In genomic region chr4:184143770-184144564, GRCh38 we compare ENCODE assay signal across 26 cellular contexts.
A peak's percentile ranks its signal among the peaks of the same experiment; 100 is the strongest.
DNase-seq lines count a peak whose midpoint lies in the region; ATAC-seq and TF ChIP-seq lines count a peak whose summit lies in the region.
"Had no signal": no experiment of that assay in that cellular context is flagged by ENCODE, and none has a peak within 500 bp of the region (broad histone marks: within the 10 kb centered on the region; RNA-seq: fewer than 3 reads in every experiment).

No MANE protein-coding gene starts in this region.

- H3K27me3 ChIP-seq in DOHH2 (ENCODE audit: control insufficient read depth, low read length) (no peaks in the 10 kb centered on the region), left lung (no peaks in the 10 kb centered on the region)
- H3K27me3 ChIP-seq: foreskin keratinocyte had no signal

- POLR2A ChIA-PET in WTC11 (lab: Charles Lee), result no interaction called here

- H4K20me1 ChIP-seq in DOHH2 (ENCODE audit: control insufficient read depth, insufficient read depth, low read depth, low read length), result no peaks in the 10 kb centered on the region

- peaks cover 5% of the 10 kb centered on the region; the same call in 1 of the 2 replicates for H3K27me3 Mint-ChIP-seq in WTC11 (ENCODE audit: low read depth)

- no peaks in the 10 kb centered on the region for H3F3A ChIP-seq in DOHH2 (ENCODE audit: control insufficient read depth, insufficient read depth)

- H3K27ac ChIP-seq in DOHH2 (ENCODE audit: low read depth, low read length), result no peak overlapping the region
- H3K27ac ChIP-seq in left lung, result no peak overlapping the region
- no peak overlapping the region for H3K27ac ChIP-seq in caudate nucleus (ENCODE audit: low read depth, low read length)
- H3K27ac ChIP-seq: C4-2B, foreskin keratinocyte, HL-60, PC-9 had no signal

- H3K36me3 ChIP-seq in DOHH2 (ENCODE audit: control insufficient read depth, low read length) (no peaks in the 10 kb centered on the region), left lung (no peaks in the 10 kb centered on the region)

- H3K9me2 ChIP-seq in DOHH2 (replicated peaks; ENCODE audit: control insufficient read depth, low read length), result no peaks in the 10 kb centered on the region

- H3K4me3 ChIP-seq in DOHH2 (ENCODE audit: low read length) (no peak overlapping the region), left lung (no peak overlapping the region)
- H3K4me3 ChIP-seq: PC-9 had no signal

- H3K4me3 Mint-ChIP-seq in WTC11, result no peak overlapping the region
- H3K4me3 Mint-ChIP-seq: activated CD8-positive, alpha-beta memory T cell treated with anti-CD3 and anti-CD28 coated beads, Interleukin-2, amount 10 ng/mL, durations not matched to agents 7 days and 5 days; activated T-helper 1 cell treated with anti-CD3 and anti-CD28 coated beads, Interleukin-12 subunit alpha, Interleukin-12 subunit beta, Interleukin-2, Interleukin-4 antibody, amounts not matched to agents 30 ng/mL and 10 ng/mL and 1 ng/mL, durations not matched to agents 14 hours and 24 hours and 36 hours had no signal

- no peaks in the 10 kb centered on the region for H3K4me1 ChIP-seq in DOHH2 (ENCODE audit: control insufficient read depth, low read length)
- H3K4me1 ChIP-seq in left lung, result peaks cover 0 to 12% of the 10 kb centered on the region in 2 donors
- H3K4me1 ChIP-seq: foreskin keratinocyte had no signal

- no peak overlapping the region for H3K4me2 ChIP-seq in DOHH2 (ENCODE audit: low read length)
- H3K4me2 ChIP-seq: PC-9 had no signal

- H3K36me3 Mint-ChIP-seq in WTC11, result peaks cover 10% of the 10 kb centered on the region
- H3K36me3 Mint-ChIP-seq: activated CD8-positive, alpha-beta memory T cell treated with anti-CD3 and anti-CD28 coated beads, Interleukin-2, amount 10 ng/mL, durations not matched to agents 7 days and 5 days had no signal

- CTCF ChIA-PET in WTC11 (lab: Charles Lee), result interaction anchor here (0.5 to 1.9 kb wide), 11 partner anchors 10 to 216 kb away, joined by 3 to 8 read pairs (median 4); no protein-coding TSS in a partner anchor

- H3K79me2 ChIP-seq in DOHH2 (ENCODE audit: control insufficient read depth, low read length), result no peaks in the 10 kb centered on the region

- peaks cover 10% of the 10 kb centered on the region for H3K4me1 Mint-ChIP-seq in WTC11

- TF ChIP-seq CTCF in DOHH2 (IDR thresholded peaks at IDR 0.05; ENCODE audit: low read depth, low read length, poor library complexity, severe bottlenecking) (peak; percentile 47), GM20000 (IDR thresholded peaks at IDR 0.05; ENCODE audit: extremely low read depth, missing control alignments) (peak; percentile 21), WTC11 (IDR thresholded peaks at IDR 0.05) (peak; percentile 42), left lung (IDR thresholded peaks at IDR 0.05) (no peak)

- DNase-seq in GM20000 (ENCODE audit: low spot score) (no peak), WTC11 (ENCODE audit: low spot score) (peak; percentile 68), left lung (no peak), caudate nucleus (lab: John Stamatoyannopoulos, UW) (no peak), 8988T (no peak), kidney glomerular epithelial cell (lab: John Stamatoyannopoulos, UW) (no peak)
- no peak for DNase-seq in effector CD4-positive, alpha-beta T cell
- DNase-seq: activated CD8-positive, alpha-beta memory T cell treated with anti-CD3 and anti-CD28 coated beads, Interleukin-2, amount 10 ng/mL, durations not matched to agents 7 days and 5 days; activated naive CD4-positive, alpha-beta T cell treated with anti-CD3 and anti-CD28 coated beads, Interleukin-2, amount 50 U/mL, for 16 hours; aorta; erythroblast; foreskin keratinocyte; GOT3; mammary epithelial cell; NCI-H1105; NCI-H2029; NCI-H226; NCI-H82; occipital lobe; stimulated activated CD8-positive, alpha-beta memory T cell treated with anti-CD3 and anti-CD28 coated beads, Interleukin-4, amount 100 ng/mL, for 48 hours; substantia nigra had no signal

- intact Hi-C loops in left lung (cut with DNase I), result no loop called here

- no peak overlapping the region for H3K27ac Mint-ChIP-seq in WTC11
- H3K27ac Mint-ChIP-seq: activated CD8-positive, alpha-beta memory T cell treated with anti-CD3 and anti-CD28 coated beads, Interleukin-2, amount 10 ng/mL, durations not matched to agents 7 days and 5 days; activated T-helper 1 cell treated with anti-CD3 and anti-CD28 coated beads, Interleukin-12 subunit alpha, Interleukin-12 subunit beta, Interleukin-2, Interleukin-4 antibody, amounts not matched to agents 30 ng/mL and 10 ng/mL and 1 ng/mL, durations not matched to agents 14 hours and 24 hours and 36 hours had no signal

- H3K9me3 ChIP-seq in DOHH2 (ENCODE audit: control insufficient read depth, insufficient read depth, low read length) (no peaks in the 10 kb centered on the region), left lung (no peaks in the 10 kb centered on the region)

- peaks cover 12% of the 10 kb centered on the region for H3K9me3 Mint-ChIP-seq in WTC11

- ATAC-seq in WTC11 (peak; percentile 92), left lung (peak; percentile 59)
- ATAC-seq: activated CD8-positive, alpha-beta memory T cell treated with anti-CD3 and anti-CD28 coated beads, Interleukin-2, amount 10 ng/mL, durations not matched to agents 7 days and 5 days; foreskin keratinocyte had no signal

TF ChIP-seq in WTC11, 78 proteins besides CTCF, POLR2A, EP300 and RAD21:
- TF ChIP-seq HMGXB4 (CRISPR knock-in tag; IDR thresholded peaks at IDR 0.05), result no peak
- no peak for TF ChIP-seq EMX1 (CRISPR knock-in tag; IDR thresholded peaks at IDR 0.05)
- TF ChIP-seq GRHL2 (CRISPR knock-in tag; IDR thresholded peaks at IDR 0.05; ENCODE audit: insufficient replicate concordance, severe bottlenecking), result no peak

Comparison
In these comparisons a context has a peak if more than half of its experiments do, and no peak if none do; other contexts are left out.
1. CTCF ChIP-seq: peak in DOHH2 (single experiment), GM20000 (single experiment) and WTC11 (single experiment); none in left lung (0 of 2).